ENCODE assay signal across 9 cellular contexts in the genomic region with DNA sequence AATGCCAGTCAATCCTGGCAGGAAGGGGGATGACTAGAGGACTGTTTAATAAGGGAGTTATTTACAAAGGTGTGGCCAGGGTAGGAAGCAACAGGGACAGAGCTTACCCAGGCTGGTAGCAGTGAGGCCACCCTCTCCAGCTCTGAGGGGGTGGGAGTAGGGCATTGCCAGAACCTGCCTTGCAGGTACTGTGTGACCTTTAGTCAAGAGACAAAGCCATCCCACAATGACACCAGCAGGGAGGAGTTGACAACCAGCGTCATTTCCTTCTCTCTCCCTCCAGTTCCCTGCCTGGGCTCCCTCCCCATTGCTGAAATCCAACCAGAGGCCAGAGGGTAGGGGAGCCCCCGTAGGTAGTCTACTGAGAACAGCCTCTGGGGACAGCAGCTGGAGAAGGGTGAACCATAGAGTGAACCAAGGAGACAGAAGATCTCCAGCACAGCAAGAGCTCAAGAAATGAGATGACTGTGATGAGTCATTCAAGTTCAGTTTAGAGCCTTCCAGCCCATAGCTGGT.
DNase-seq lines count a peak whose midpoint lies in the region; ATAC-seq lines count a peak whose summit lies in the region.
"Had no signal": no experiment of that assay in that cellular context is flagged by ENCODE, and none has a peak within 500 bp of the region (broad histone marks: within the 10 kb centered on the region; RNA-seq: fewer than 3 reads in every experiment).

No MANE protein-coding gene starts in this region.

- peaks cover 45% of the 10 kb centered on the region for H3K4me1 Mint-ChIP-seq in T-helper 2 cell treated with Interferon-gamma antibody and Interleukin-4, amounts not matched to agents 5 μg/mL and 100 μg/mL, for 36 hours (ENCODE audit: low read depth)

- H3K9me3 Mint-ChIP-seq in T-helper 2 cell treated with Interferon-gamma antibody and Interleukin-4, amounts not matched to agents 5 μg/mL and 100 μg/mL, for 36 hours: peaks cover 11% of the 10 kb centered on the region

- DNase-seq in activated CD4-positive, CD25-positive, alpha-beta regulatory T cell (lab: John Stamatoyannopoulos, UW): no peak
- DNase-seq in T-helper 2 cell treated with Interferon-gamma antibody and Interleukin-4, amounts not matched to agents 5 μg/mL and 100 μg/mL, for 36 hours (ENCODE audit: low spot score): peak; percentile 33
- DNase-seq in stimulated activated CD8-positive, alpha-beta memory T cell treated with anti-CD3 and anti-CD28 coated beads, Interleukin-15, amount 100 ng/mL, for 48 hours (ENCODE audit: low read depth in 2 of 2): peak; percentile 3 to 23
- no peak for DNase-seq in COR-L47 (lab: John Stamatoyannopoulos, UW)
- DNase-seq in globus pallidus (ENCODE audit: low spot score): no peak
- DNase-seq: stimulated activated naive CD4-positive, alpha-beta T cell treated with Interleukin-2 at 50 U/mL for 16 hours had no signal

- no peak overlapping the region for H3K27ac Mint-ChIP-seq in T-helper 2 cell treated with Interferon-gamma antibody and Interleukin-4, amounts not matched to agents 5 μg/mL and 100 μg/mL, for 36 hours

- peak; percentile 67 to 79 for ATAC-seq in activated CD4-positive, CD25-positive, alpha-beta regulatory T cell treated with anti-CD3 and anti-CD28 coated beads, Interleukin-2, amount 50 U/mL, for 24 hours
- ATAC-seq in HG02678 (IDR thresholded peaks at IDR 0.05; ENCODE audit: unreplicated experiment): peak; percentile 60
- ATAC-seq in GM19328 (IDR thresholded peaks at IDR 0.05; ENCODE audit: unreplicated experiment): no peak

- H3K4me3 Mint-ChIP-seq in T-helper 2 cell treated with Interferon-gamma antibody and Interleukin-4, amounts not matched to agents 5 μg/mL and 100 μg/mL, for 36 hours: no peak overlapping the region

- H3K36me3 Mint-ChIP-seq in T-helper 2 cell treated with Interferon-gamma antibody and Interleukin-4, amounts not matched to agents 5 μg/mL and 100 μg/mL, for 36 hours (ENCODE audit: low read depth): peaks cover 6% of the 10 kb centered on the region

- peaks cover 16% of the 10 kb centered on the region for H3K27me3 Mint-ChIP-seq in T-helper 2 cell treated with Interferon-gamma antibody and Interleukin-4, amounts not matched to agents 5 μg/mL and 100 μg/mL, for 36 hours (ENCODE audit: low read depth)

Comparison
In these comparisons a context has a peak if more than half of its experiments do, and no peak if none do; other contexts are left out.
1. DNase-seq: peak in T-helper 2 cell treated with Interferon-gamma antibody and Interleukin-4, amounts not matched to agents 5 μg/mL and 100 μg/mL, for 36 hours (single experiment) and stimulated activated CD8-positive, alpha-beta memory T cell treated with anti-CD3 and anti-CD28 coated beads, Interleukin-15, amount 100 ng/mL, for 48 hours (2 of 2); none in activated CD4-positive, CD25-positive, alpha-beta regulatory T cell (0 of 4), COR-L47 (single experiment) and globus pallidus (single experiment).